Comparison of ENCODE assay signal across 1 cellular context in genomic region chr9:86585422-86586143, GRCh38.
TF ChIP-seq lines count a peak whose summit lies in the region.

No MANE protein-coding gene starts in this region.

TF ChIP-seq in GM23338, 12 proteins besides CTCF, POLR2A, EP300 and RAD21 (continued from another document):
- TF ChIP-seq ETS1 (IDR thresholded peaks at IDR 0.05) (no peak), EZH2 (IDR thresholded peaks at IDR 0.05; ENCODE audit: low read depth, unreplicated experiment) (no peak), ZNF114 (CRISPR knock-in tag; IDR thresholded peaks at IDR 0.05) (no peak), REST (IDR thresholded peaks at IDR 0.05; ENCODE audit: unreplicated experiment) (no peak), JUNB (IDR thresholded peaks at IDR 0.05; ENCODE audit: unreplicated experiment) (no peak)
